Comparison of ENCODE assay signal across 15 cellular contexts in genomic region chr13:109336730-109337129, GRCh38.
DNase-seq lines count a peak whose midpoint lies in the region; ATAC-seq and TF ChIP-seq lines count a peak whose summit lies in the region.
"Had no signal": no experiment of that assay in that cellular context is flagged by ENCODE, and none has a peak within 500 bp of the region (broad histone marks: within the 10 kb centered on the region; RNA-seq: fewer than 3 reads in every experiment).

No MANE protein-coding gene starts in this region.

- no peak overlapping the region for H3K4me3 ChIP-seq in choroid plexus epithelial cell (ENCODE audit: low read depth, low read length)
- H3K4me3 ChIP-seq in left lung = no peak overlapping the region
- H3K4me3 ChIP-seq: Peyer's patch had no signal

- DNase-seq in AG08396 (ENCODE audit: low spot score) (peak; percentile 35), LHCN-M2 (ENCODE audit: low read depth) (peak; percentile 77), choroid plexus epithelial cell (ENCODE audit: low read depth) (peak; percentile 95), left lung (no peak), amniotic stem cell (lab: John Stamatoyannopoulos, UW) (no peak), DMS114 treated with DMSO at 0.1 percent for 48 hours (lab: John Stamatoyannopoulos, UW; ENCODE audit: unreplicated experiment) (no peak)
- DNase-seq: activated CD4-positive, alpha-beta T cell treated with anti-CD3 and anti-CD28 coated beads for 48 hours; NCI-H1417; NCI-H510A treated with DMSO at 0.1 percent for 48 hours; Peyer's patch; retina; stimulated activated naive CD4-positive, alpha-beta T cell had no signal

- TF ChIP-seq CTCF in choroid plexus epithelial cell (conservative IDR thresholded peaks at IDR 0.05; ENCODE audit: low read depth, low read length) = no peak
- no peak for TF ChIP-seq CTCF in left lung (IDR thresholded peaks at IDR 0.05)

- no peaks in the 10 kb centered on the region for H3K36me3 ChIP-seq in left lung
- H3K36me3 ChIP-seq: Peyer's patch had no signal

- no peaks in the 10 kb centered on the region for H3K9me3 ChIP-seq in left lung
- H3K9me3 ChIP-seq: Peyer's patch had no signal

- no peak overlapping the region for H3K27ac ChIP-seq in left lung
- H3K27ac ChIP-seq: Peyer's patch had no signal

- intact Hi-C loops in left lung (cut with DNase I) = no loop called here

- no peaks in the 10 kb centered on the region for H3K27me3 ChIP-seq in left lung
- H3K27me3 ChIP-seq: Peyer's patch had no signal

- ATAC-seq in left lung = peak; percentile 72
- ATAC-seq in HG02610 (IDR thresholded peaks at IDR 0.05; ENCODE audit: unreplicated experiment) = no peak
- no peak for ATAC-seq in HG02884 (IDR thresholded peaks at IDR 0.05; ENCODE audit: unreplicated experiment)
- ATAC-seq: HepG2 had no signal

- no peaks in the 10 kb centered on the region for H3K4me1 ChIP-seq in left lung
- H3K4me1 ChIP-seq: Peyer's patch had no signal

Comparison
In these comparisons a context has a peak if more than half of its experiments do, and no peak if none do; other contexts are left out.
1. DNase-seq: peak in AG08396 (single experiment), LHCN-M2 (single experiment) and choroid plexus epithelial cell (single experiment); none in left lung (0 of 2), amniotic stem cell (single experiment) and DMS114 treated with DMSO at 0.1 percent for 48 hours (single experiment).